9 cellular contexts compared by ENCODE assay signal in genomic region chr5:444226-444625, GRCh38. TPM values are rescaled to one million over a fixed set of nuclear protein-coding genes. Genes with fewer than 3 reads are reported as not detected.
DNase-seq lines count a peak whose midpoint lies in the region; ATAC-seq lines count a peak whose summit lies in the region.
"Had no signal": no experiment of that assay in that cellular context is flagged by ENCODE, and none has a peak within 500 bp of the region (broad histone marks: within the 10 kb centered on the region; RNA-seq: fewer than 3 reads in every experiment).

No MANE protein-coding gene starts in this region.

- peak overlapping the region; percentile 87 for H3K9ac ChIP-seq in NT2/D1 (ENCODE audit: insufficient read length, low read depth)
- no peak overlapping the region for H3K9ac ChIP-seq in endocrine pancreas (ENCODE audit: control insufficient read depth, insufficient read depth, low read length)
- H3K9ac ChIP-seq in trophoblast cell (ENCODE audit: low read length) = no peak overlapping the region

- H2BK12ac ChIP-seq in trophoblast cell (ENCODE audit: low read length) = no peak overlapping the region

- H4K91ac ChIP-seq in trophoblast cell (ENCODE audit: low read depth, low read length) = no peak overlapping the region

- ATAC-seq in HG02588 (IDR thresholded peaks at IDR 0.05; ENCODE audit: unreplicated experiment) = no peak
- ATAC-seq in GM21825 (IDR thresholded peaks at IDR 0.05; ENCODE audit: unreplicated experiment) = no peak

- H3K9me3 ChIP-seq in NT2/D1 (ENCODE audit: insufficient read depth, low read length) = no peaks in the 10 kb centered on the region
- H3K9me3 ChIP-seq in endocrine pancreas (ENCODE audit: control insufficient read depth, low read length) = no peaks in the 10 kb centered on the region
- peaks cover 2% of the 10 kb centered on the region for H3K9me3 ChIP-seq in trophoblast cell (ENCODE audit: insufficient read depth, low read depth, low read length)

- DNase-seq in D341Med (ENCODE audit: low spot score) (peak; percentile 12), NT2/D1 (ENCODE audit: low read depth, low spot score) (no peak), trophoblast cell (no peak), NCI-H1105 (lab: John Stamatoyannopoulos, UW) (no peak)
- DNase-seq in activated CD4-positive, CD25-positive, alpha-beta regulatory T cell (lab: John Stamatoyannopoulos, UW) = no peak
- DNase-seq: NCI-H1092 had no signal

- no peak overlapping the region for H2BK5ac ChIP-seq in trophoblast cell (ENCODE audit: low read depth, low read length, poor library complexity)

- no peak overlapping the region for H4K8ac ChIP-seq in trophoblast cell (ENCODE audit: low read depth, low read length)

- H3K36me3 ChIP-seq in NT2/D1 (ENCODE audit: insufficient read depth, insufficient read length, low read length) = peaks cover 37% of the 10 kb centered on the region
- no peaks in the 10 kb centered on the region for H3K36me3 ChIP-seq in endocrine pancreas (ENCODE audit: control insufficient read depth, insufficient read depth, low read length)
- H3K36me3 ChIP-seq in trophoblast cell (ENCODE audit: control insufficient read depth in 1 of 2, insufficient read depth in 2 of 2, low read length in 2 of 2) = peaks cover 18 to 20% of the 10 kb centered on the region in 2 experiments

- no peak overlapping the region for H3K14ac ChIP-seq in trophoblast cell (ENCODE audit: low read length)

- H3K79me2 ChIP-seq in trophoblast cell (ENCODE audit: control insufficient read depth, insufficient read depth, low read length, poor library complexity) = peaks cover 14% of the 10 kb centered on the region

- H3K18ac ChIP-seq in trophoblast cell (ENCODE audit: low read length) = no peak overlapping the region

- H2BK120ac ChIP-seq in trophoblast cell (ENCODE audit: insufficient read depth, low read length, poor library complexity) = no peak overlapping the region

- no peak overlapping the region for H2AFZ ChIP-seq in trophoblast cell (ENCODE audit: insufficient read depth, low read length, poor library complexity)

- H3K4me3 ChIP-seq in NT2/D1 (ENCODE audit: insufficient read length, low read depth) (no peak overlapping the region), endocrine pancreas (ENCODE audit: control insufficient read depth, insufficient read depth, low read length) (peak overlapping the region; percentile 56), trophoblast cell (ENCODE audit: low read depth, low read length) (no peak overlapping the region)

- H3K4me2 ChIP-seq in trophoblast cell (ENCODE audit: low read length) = no peak overlapping the region

- no peak overlapping the region for H4K12ac ChIP-seq in trophoblast cell (ENCODE audit: low read depth, low read length)

- H2AK5ac ChIP-seq in trophoblast cell (ENCODE audit: low read length) = no peak overlapping the region

- no CpG with 5 or more reads among the region's 8 CpGs for WGBS in trophoblast cell (ENCODE audit: extremely low coverage, insufficient coverage, insufficient read length)

- no peak overlapping the region for H3K27ac ChIP-seq in trophoblast cell (ENCODE audit: low read depth, low read length)

- peaks cover 7% of the 10 kb centered on the region for H3K79me1 ChIP-seq in trophoblast cell (ENCODE audit: low read length)

- peak overlapping the region; percentile 35 for H3K4ac ChIP-seq in trophoblast cell (ENCODE audit: low read depth, low read length)

- no peak overlapping the region for H3K23ac ChIP-seq in trophoblast cell (ENCODE audit: low read length)

- H3K27me3 ChIP-seq in NT2/D1 (ENCODE audit: insufficient read depth, insufficient read length) (no peaks in the 10 kb centered on the region), endocrine pancreas (ENCODE audit: control insufficient read depth, insufficient read depth, low read length) (no peaks in the 10 kb centered on the region), trophoblast cell (ENCODE audit: insufficient read depth, low read length) (no peaks in the 10 kb centered on the region)

- H3K4me1 ChIP-seq in NT2/D1 (ENCODE audit: insufficient read depth, insufficient read length) (peaks cover 11% of the 10 kb centered on the region), endocrine pancreas (ENCODE audit: control insufficient read depth, insufficient read depth, low read length) (no peaks in the 10 kb centered on the region), trophoblast cell (ENCODE audit: control insufficient read depth in 1 of 2, insufficient read depth in 2 of 2, low read length in 2 of 2) (peaks cover 13 to 14% of the 10 kb centered on the region in 2 experiments)

RNA-seq across cellular contexts. Expression of gene EXOC3, which starts 1.2 kb away (rescaled TPM):
- polyA plus RNA-seq in trophoblast cell (2013) = 24.0 and 24.2 TPM in 2 replicates
